8 cellular contexts compared by ENCODE assay signal in genomic region chr14:24271134-24271833, GRCh38. TPM values are rescaled to one million over a fixed set of nuclear protein-coding genes. Genes with fewer than 3 reads are reported as not detected.
A peak's percentile ranks its signal among the peaks of the same experiment; 100 is the strongest.
DNase-seq lines count a peak whose midpoint lies in the region; ATAC-seq lines count a peak whose summit lies in the region.

Gene RABGGTA, minus strand, starts transcription at chr14:24271597. Its CDS starts 482 bp downstream, at chr14:24271115.

- H3K4me1 ChIP-seq in muscle layer of duodenum (ENCODE audit: control insufficient read depth in 1 of 2, insufficient read depth in 2 of 2, low read length in 2 of 2): peaks cover 4 to 10% of the 10 kb centered on the region in 2 donors

- H3K4me1 Mint-ChIP-seq in IgD-negative memory B cell: peaks cover 22 to 37% (median 31%) of the 10 kb centered on the region in 3 donors

- H3K27ac ChIP-seq in muscle layer of duodenum (ENCODE audit: low read length): peak within 1 kb of the TSS; percentile 92

- H3K4me3 Mint-ChIP-seq in IgD-negative memory B cell: peak within 1 kb of the TSS; percentile 89 to 96 (median 96)

- H3K27me3 ChIP-seq in muscle layer of duodenum (ENCODE audit: low read depth, low read length): no peaks in the 10 kb centered on the region

- DNase-seq in DMS153 (lab: John Stamatoyannopoulos, UW) (peak; percentile 91), OCI-M1 (lab: John Stamatoyannopoulos, UW) (peak; percentile 91)
- DNase-seq in activated T-cell treated with anti-CD3 and anti-CD28 coated beads, Interleukin-2, amount 50 U/mL, for 1 hour: peak; percentile 91
- DNase-seq in stimulated activated CD8-positive, alpha-beta memory T cell treated with anti-CD3 and anti-CD28 coated beads, Interleukin-7, amount 100 ng/mL, for 4 hours (ENCODE audit: low read depth in 2 of 2): peak; percentile 82 to 90

- H3K9me3 Mint-ChIP-seq in IgD-negative memory B cell: no peaks in the 10 kb centered on the region

- H3K9me3 ChIP-seq in muscle layer of duodenum (ENCODE audit: control insufficient read depth in 1 of 2, low read length in 2 of 2): no peaks in the 10 kb centered on the region

- H3K27ac Mint-ChIP-seq in IgD-negative memory B cell: peak within 1 kb of the TSS; percentile 63 to 99 (median 96)

- ATAC-seq in GM21529 (IDR thresholded peaks at IDR 0.05; ENCODE audit: unreplicated experiment): peak; percentile 81
- peak; percentile 80 for ATAC-seq in esophagus mucosa

- peaks cover 24 to 25% of the 10 kb centered on the region in 2 donors for H3K36me3 ChIP-seq in muscle layer of duodenum (ENCODE audit: control insufficient read depth in 1 of 2, insufficient read depth in 2 of 2, low read length in 2 of 2)

- peak within 1 kb of the TSS; percentile 80 to 82 for H3K4me3 ChIP-seq in muscle layer of duodenum (ENCODE audit: low read depth in 1 of 2, low read length in 2 of 2)

- no peaks in the 10 kb centered on the region for H3K27me3 Mint-ChIP-seq in IgD-negative memory B cell

- peaks cover 7% of the 10 kb centered on the region for H3K36me3 Mint-ChIP-seq in IgD-negative memory B cell

RNA-seq across cellular contexts. Expression of gene RABGGTA, which starts in this region (rescaled TPM):
- polyA plus RNA-seq in IgD-negative memory B cell: 37.9 TPM
- 91.5 TPM for total RNA-seq in esophagus mucosa

Comparison
In these comparisons a context has a peak if more than half of its experiments do, and no peak if none do; other contexts are left out.
1. Peak in every context shown above with its lines: DNase-seq, ATAC-seq, H3K4me3 ChIP-seq and H3K27ac ChIP-seq.